In genomic region chr1:246591958-246592357, GRCh38 we compare ENCODE assay signal across 1 cellular context.
TF ChIP-seq lines count a peak whose summit lies in the region.

No MANE protein-coding gene starts in this region.

TF ChIP-seq in GM23338, 12 proteins besides CTCF, POLR2A, EP300 and RAD21 (continued from another document):
- TF ChIP-seq ZNF462 (CRISPR knock-in tag; IDR thresholded peaks at IDR 0.05) (no peak), CREB1 (CRISPR knock-in tag; IDR thresholded peaks at IDR 0.05; ENCODE audit: low read depth) (no peak)
